In genomic region chr14:100898465-100898864, GRCh38 we compare ENCODE assay signal across 34 cellular contexts. TPM values are rescaled to one million over a fixed set of nuclear protein-coding genes. Genes with fewer than 3 reads are reported as not detected.
DNase-seq lines count a peak whose midpoint lies in the region; ATAC-seq, FAIRE-seq and TF ChIP-seq lines count a peak whose summit lies in the region.
"Had no signal": no experiment of that assay in that cellular context is flagged by ENCODE, and none has a peak within 500 bp of the region (broad histone marks: within the 10 kb centered on the region; RNA-seq: fewer than 3 reads in every experiment).

No MANE protein-coding gene starts in this region.

- no peaks in the 10 kb centered on the region for H3K36me3 ChIP-seq in kidney (ENCODE audit: control insufficient read depth in 1 of 2, insufficient read depth in 2 of 2, low read length in 2 of 2)
- H3K36me3 ChIP-seq: ascending aorta; BLaER1 treated with 17β-estradiol and CSF1 and Interleukin-3, amounts not matched to agents 10 nM and 100 nM; neutrophil had no signal

- no peak for FAIRE-seq in kidney (lab: Jason Lieb, UNC)
- FAIRE-seq: endothelial cell of umbilical vein, H54 had no signal

- TF ChIP-seq CTCF in WTC11 (IDR thresholded peaks at IDR 0.05) = no peak
- TF ChIP-seq CTCF in kidney (IDR thresholded peaks at IDR 0.05; ENCODE audit: borderline replicate concordance, extremely low read depth, insufficient read depth) = no peak

- CTCF ChIA-PET in WTC11 (lab: Charles Lee) = interaction anchor here (1.0 to 5.1 kb wide), 5 partner anchors 43 to 730 kb away, joined by 3 to 35 read pairs (median 4); no protein-coding TSS in a partner anchor

- no peak overlapping the region for H3K4me3 ChIP-seq in kidney (ENCODE audit: low read length in 2 of 2)
- H3K4me3 ChIP-seq: ascending aorta; BLaER1 treated with 17β-estradiol and CSF1 and Interleukin-3, amounts not matched to agents 10 nM and 100 nM; dorsolateral prefrontal cortex; psoas muscle; stomach; tibial artery had no signal

- peaks cover 39% of the 10 kb centered on the region for H3K27me3 Mint-ChIP-seq in WTC11 (ENCODE audit: low read depth)

- POLR2A ChIA-PET in WTC11 (lab: Charles Lee) = interaction anchor here (0.6 kb wide), 1 partner anchor 12 kb away, joined by 3 read pairs; no protein-coding TSS in a partner anchor

- H3K9me3 ChIP-seq in kidney (ENCODE audit: control insufficient read depth in 1 of 2, low read length in 2 of 2) = no peaks in the 10 kb centered on the region
- H3K9me3 ChIP-seq: ascending aorta, neutrophil, psoas muscle, stomach, tibial artery had no signal

- H3K36me3 Mint-ChIP-seq in WTC11 = peaks cover 31% of the 10 kb centered on the region
- H3K36me3 Mint-ChIP-seq: activated naive CD8-positive, alpha-beta T cell; IgD-negative memory B cell; T-cell had no signal

- 0 out of 2 replicates have a peak, but pooled peaks cover 7% of the 10 kb centered on the region for H3K9me3 Mint-ChIP-seq in WTC11
- H3K9me3 Mint-ChIP-seq: activated CD4-positive, alpha-beta memory T cell treated with anti-CD3 and anti-CD28 coated beads, Interleukin-2, amount 10 ng/mL, durations not matched to agents 7 days and 5 days; T-cell had no signal

- peaks cover 57% of the 10 kb centered on the region for H3K4me1 Mint-ChIP-seq in WTC11
- H3K4me1 Mint-ChIP-seq: activated CD4-positive, alpha-beta memory T cell treated with anti-CD3 and anti-CD28 coated beads, Interleukin-2, amount 10 ng/mL, durations not matched to agents 7 days and 5 days; IgD-negative memory B cell; T-cell had no signal

- DNase-seq in D341Med (ENCODE audit: low spot score) (peak; percentile 16), WTC11 (ENCODE audit: low spot score) (peak; percentile 8), kidney (peak; percentile 51), sciatic nerve (ENCODE audit: low spot score) (peak; percentile 51), EL (no peak), NCI-H2029 treated with DMSO at 0.1 percent for 48 hours (lab: John Stamatoyannopoulos, UW) (no peak)
- no peak for DNase-seq in stimulated activated CD4-positive, alpha-beta T cell treated with anti-CD3 and anti-CD28 coated beads, Interleukin-4, amount 100 ng/mL, for 4 hours
- DNase-seq: activated CD4-positive, alpha-beta memory T cell treated with anti-CD3 and anti-CD28 coated beads, Interleukin-2, amount 10 ng/mL, durations not matched to agents 7 days and 5 days; activated CD4-positive, CD25-positive, alpha-beta regulatory T cell; activated effector memory CD4-positive, alpha-beta T cell treated with Interleukin-2 at 50 U/mL for 16 hours; caudate nucleus; COR-L47; DMS79; GF-D8; mammary epithelial cell; NCI-H1105; NCI-H1930; NCI-H2227 treated with DMSO at 0.1 percent for 48 hours; NCI-H774; psoas muscle; RPMI8226; stomach; T-cell had no signal

- peaks cover 3 to 7% of the 10 kb centered on the region in 2 donors for H3K4me1 ChIP-seq in kidney (ENCODE audit: control insufficient read depth in 1 of 2, insufficient read depth in 1 of 2, low read depth in 1 of 2, low read length in 2 of 2)
- H3K4me1 ChIP-seq: ascending aorta had no signal

- H3K27ac Mint-ChIP-seq in WTC11 = no peak overlapping the region
- H3K27ac Mint-ChIP-seq: activated CD4-positive, alpha-beta memory T cell treated with anti-CD3 and anti-CD28 coated beads, Interleukin-2, amount 10 ng/mL, durations not matched to agents 7 days and 5 days; activated naive CD8-positive, alpha-beta T cell; IgD-negative memory B cell; T-cell had no signal

- no peak overlapping the region for H3K4me3 Mint-ChIP-seq in WTC11
- H3K4me3 Mint-ChIP-seq: activated CD4-positive, alpha-beta memory T cell treated with anti-CD3 and anti-CD28 coated beads, Interleukin-2, amount 10 ng/mL, durations not matched to agents 7 days and 5 days; activated naive CD8-positive, alpha-beta T cell; IgD-negative memory B cell; T-cell had no signal

- ATAC-seq in WTC11 (no peak), sciatic nerve (no peak)
- ATAC-seq: T-cell had no signal

- intact Hi-C loops in kidney (cut with DNase I) = no loop called here
- intact Hi-C loops in sciatic nerve (cut with DNase I) = no loop called here

- no peak overlapping the region for H3K9ac ChIP-seq in kidney (ENCODE audit: low read length in 2 of 2)

- H3K27ac ChIP-seq in kidney (ENCODE audit: low read depth in 2 of 2, low read length in 2 of 2) = no peak overlapping the region
- H3K27ac ChIP-seq: ascending aorta; BLaER1 treated with 17β-estradiol and CSF1 and Interleukin-3, amounts not matched to agents 10 nM and 100 nM; neutrophil; psoas muscle; tibial artery had no signal

TF ChIP-seq in WTC11, 78 proteins besides CTCF, POLR2A, EP300 and RAD21 (continues in another document):
- TF ChIP-seq SMAD4 (CRISPR knock-in tag; IDR thresholded peaks at IDR 0.05) = no peak
- TF ChIP-seq HMGA2 (CRISPR knock-in tag; IDR thresholded peaks at IDR 0.05) = no peak
- no peak for TF ChIP-seq ZNF423 (CRISPR knock-in tag; IDR thresholded peaks at IDR 0.05)
- TF ChIP-seq FOXP4 (CRISPR knock-in tag; IDR thresholded peaks at IDR 0.05) = no peak
- TF ChIP-seq CREM (CRISPR knock-in tag; IDR thresholded peaks at IDR 0.05) = no peak
- TF ChIP-seq PREB (CRISPR knock-in tag; IDR thresholded peaks at IDR 0.05; ENCODE audit: borderline replicate concordance) = no peak
- TF ChIP-seq CDX4 (CRISPR knock-in tag; IDR thresholded peaks at IDR 0.05; ENCODE audit: borderline replicate concordance) = no peak
- no peak for TF ChIP-seq STAT6 (CRISPR knock-in tag; conservative IDR thresholded peaks at IDR 0.05; ENCODE audit: low read depth)
- no peak for TF ChIP-seq ATF3 (CRISPR knock-in tag; conservative IDR thresholded peaks at IDR 0.05)
- no peak for TF ChIP-seq GABPB1 (CRISPR knock-in tag; IDR thresholded peaks at IDR 0.05)
- no peak for TF ChIP-seq USF1 (CRISPR knock-in tag; IDR thresholded peaks at IDR 0.05)
- TF ChIP-seq FOXP1 (CRISPR knock-in tag; IDR thresholded peaks at IDR 0.05; ENCODE audit: borderline replicate concordance) = no peak
- TF ChIP-seq ESRRA (CRISPR knock-in tag; IDR thresholded peaks at IDR 0.05; ENCODE audit: borderline replicate concordance) = no peak

RNA-seq across cellular contexts. Expression of gene RTL1, which starts 5.1 kb away (rescaled TPM):
- total RNA-seq in WTC11 (2021) (0.05 to 0.07 TPM in 2 of 3 replicates, not detected in the other), kidney (not detected), sciatic nerve (not detected)
- polyA plus RNA-seq in kidney (ENCODE audit: insufficient read depth, low read depth, low replicate concordance) = not detected
- total RNA-seq: activated CD4-positive, alpha-beta memory T cell treated with anti-CD3 and anti-CD28 coated beads, Interleukin-2, amount 10 ng/mL, durations not matched to agents 7 days and 5 days; ascending aorta; endothelial cell of umbilical vein; glomerular endothelial cell; mammary epithelial cell; psoas muscle; SK-MEL-5; stomach; T-cell had no signal
- polyA plus RNA-seq: endothelial cell of umbilical vein, IgD-negative memory B cell, mammary epithelial cell, stomach had no signal

Comparison
In these comparisons a context has a peak if more than half of its experiments do, and no peak if none do; other contexts are left out.
1. DNase-seq: peak in D341Med (single experiment), WTC11 (single experiment), kidney (single experiment) and sciatic nerve (single experiment); none in EL (single experiment), NCI-H2029 treated with DMSO at 0.1 percent for 48 hours (single experiment) and stimulated activated CD4-positive, alpha-beta T cell treated with anti-CD3 and anti-CD28 coated beads, Interleukin-4, amount 100 ng/mL, for 4 hours (0 of 2).